ENCODE assay signal across 8 cellular contexts in genomic region chr15:40470423-40471104, GRCh38. TPM values are rescaled to one million over a fixed set of nuclear protein-coding genes. Genes with fewer than 3 reads are reported as not detected.
A peak's percentile ranks its signal among the peaks of the same experiment; 100 is the strongest.
DNase-seq lines count a peak whose midpoint lies in the region; ATAC-seq and TF ChIP-seq lines count a peak whose summit lies in the region.

CHST14 (plus strand) TSS chr15:40470984; CDS start chr15:40471214, 230 bp downstream.

- intact Hi-C loops in left colon (cut with DNase I, micrococcal nuclease): no loop called here

- ATAC-seq in left colon (peak; percentile 84), GM18520 (IDR thresholded peaks at IDR 0.05; ENCODE audit: unreplicated experiment) (no peak)

- peak; percentile 70 for DNase-seq in GM06990 (ENCODE audit: extremely low read depth, insufficient read length)
- peak; percentile 95 for DNase-seq in H7
- peak; percentile 22 for DNase-seq in NCI-H146 treated with DMSO at 0.1 percent for 48 hours (lab: John Stamatoyannopoulos, UW; ENCODE audit: unreplicated experiment)
- DNase-seq in activated CD4-positive, alpha-beta T cell treated with anti-CD3 and anti-CD28 coated beads for 4 hours: peak; percentile 57 to 68
- no peak for DNase-seq in coronary artery (ENCODE audit: low spot score)
- DNase-seq in left colon: peak in 1 of 2 donors; percentile 69
- DNase-seq in stimulated activated CD4-positive, alpha-beta T cell treated with anti-CD3 and anti-CD28 coated beads, Interleukin-2, amount 100 ng/mL, for 48 hours: peak; percentile 27 to 47

- peak within 1 kb of the TSS; percentile 86 for H3K4me3 ChIP-seq in GM06990 (replicated peaks; ENCODE audit: low read depth, low read length)
- H3K4me3 ChIP-seq in H7 (ENCODE audit: insufficient read depth, low read depth, low read length): peak within 1 kb of the TSS; percentile 78
- H3K4me3 ChIP-seq in coronary artery: peak within 1 kb of the TSS; percentile 91

- H3K36me3 ChIP-seq in GM06990 (ENCODE audit: control insufficient read depth, insufficient read depth, low read length) (peaks cover under 1% of the 10 kb centered on the region), H7 (replicated peaks; ENCODE audit: control insufficient read depth, insufficient read depth, low read length) (peaks cover 16% of the 10 kb centered on the region)

- H3K27me3 ChIP-seq in GM06990 (replicated peaks; ENCODE audit: control insufficient read depth, insufficient read depth, low read length) (no peaks in the 10 kb centered on the region), H7 (ENCODE audit: control insufficient read depth, insufficient read depth, low read length) (peaks cover 2% of the 10 kb centered on the region; the same call in 1 of the 2 replicates)

- peak within 1 kb of the TSS; percentile 87 to 96 for H3K27ac ChIP-seq in coronary artery

- TF ChIP-seq CTCF in GM06990 (IDR thresholded peaks at IDR 0.05; ENCODE audit: insufficient read depth, low read length, poor library complexity, severe bottlenecking) (peak; percentile 4), coronary artery (IDR thresholded peaks at IDR 0.05) (no peak)

RNA-seq across cellular contexts. Expression of gene CHST14, which starts in this region (rescaled TPM):
- 11.7 and 15.2 TPM in 2 replicates for total RNA-seq in H7 (2014; rRNA removed; shearing (Covaris generic))
- total RNA-seq in left colon: 1 to 10 TPM; 2.5 to 5.1 TPM
